In the genomic region with DNA sequence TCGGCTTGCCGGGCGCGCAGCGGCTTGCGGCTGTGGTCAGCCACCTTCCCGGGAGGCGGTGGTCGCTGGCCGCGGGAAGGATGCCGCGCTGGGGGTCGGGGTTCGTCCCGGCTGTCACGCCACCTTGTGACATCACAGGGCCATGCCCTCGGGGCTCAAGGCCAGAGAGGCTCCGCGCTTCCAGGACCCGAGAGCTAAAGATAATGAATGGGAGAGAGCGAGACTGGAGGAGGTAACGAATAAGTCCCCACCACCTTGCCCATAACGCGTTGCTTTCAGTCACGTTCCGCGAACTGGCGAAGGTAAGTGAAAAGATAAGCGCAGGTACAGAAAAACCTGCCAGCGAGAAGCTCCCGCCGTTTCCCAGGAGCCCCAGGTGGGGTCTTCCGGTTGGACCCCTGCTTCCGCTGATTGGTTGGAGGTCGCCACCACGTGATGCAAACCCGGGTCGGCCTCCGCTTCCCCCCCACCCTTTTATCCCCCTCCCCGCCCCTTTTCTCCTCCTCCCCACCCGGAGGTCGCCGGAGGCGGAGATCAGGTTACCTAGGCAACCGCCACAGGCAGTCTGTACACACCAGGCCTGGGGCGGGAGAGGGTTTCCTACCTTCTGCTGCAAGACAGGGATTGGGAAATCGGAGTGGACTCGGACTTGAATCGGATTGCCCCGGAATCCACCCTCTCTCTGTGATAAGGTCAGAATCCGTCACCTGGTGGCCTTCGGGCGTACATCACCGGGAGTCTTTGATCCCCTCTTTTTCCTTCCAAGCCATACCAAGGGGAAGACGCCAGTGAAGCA, we compare ENCODE assay signal across 8 cellular contexts. TPM values are rescaled to one million over a fixed set of nuclear protein-coding genes. Genes with fewer than 3 reads are reported as not detected.
DNase-seq lines count a peak whose midpoint lies in the region; TF ChIP-seq lines count a peak whose summit lies in the region.

Gene LRRC9, plus strand, starts transcription at position 563 of the 796 bp plus-strand sequence.

- no peaks in the 10 kb centered on the region for H3F3A ChIP-seq in GM23248 (ENCODE audit: insufficient read depth)

- H3K27ac ChIP-seq in GM23248 = no peak within 1 kb of the TSS

- no peaks in the 10 kb centered on the region for H3K9me3 ChIP-seq in GM23248 (ENCODE audit: low read depth)

- H3K4me3 ChIP-seq in GM23248 (peak within 1 kb of the TSS; percentile 51), iPS-11a (ENCODE audit: low read depth, low read length) (peak within 1 kb of the TSS; percentile 63), retinal pigment epithelial cell (ENCODE audit: low read length) (peak within 1 kb of the TSS; percentile 77)

- H3K27me3 ChIP-seq in GM23248 (replicated peaks; ENCODE audit: insufficient read depth) = peaks cover 36% of the 10 kb centered on the region

- H4K20me1 ChIP-seq in GM23248 (ENCODE audit: insufficient read depth) = no peaks in the 10 kb centered on the region

- no peak within 1 kb of the TSS for H3K9ac ChIP-seq in GM23248

- DNase-seq in AG08396 (ENCODE audit: low spot score) (peak; percentile 12), GM23248 (peak; percentile 9), NCI-H524 (lab: John Stamatoyannopoulos, UW) (peak; percentile 99 to 100), astrocyte of the hippocampus (ENCODE audit: low read depth, low spot score) (peak; percentile 75), retinal pigment epithelial cell (ENCODE audit: low read depth) (peak; percentile 28), foreskin melanocyte (no peak)
- DNase-seq in activated effector memory CD4-positive, alpha-beta T cell treated with anti-CD3 and anti-CD28 coated beads, Interleukin-2, amount 50 U/mL, for 16 hours = no peak

- no peak for TF ChIP-seq CTCF in retinal pigment epithelial cell (conservative IDR thresholded peaks at IDR 0.05; ENCODE audit: low read depth, low read length)

- in situ Hi-C loops in GM23248 (cut with MboI) = no loop called here

- H3K4me1 ChIP-seq in GM23248 (ENCODE audit: insufficient read depth) = peaks cover 4% of the 10 kb centered on the region; the same call in 1 of the 2 replicates

- H3K9me2 ChIP-seq in GM23248 (ENCODE audit: insufficient read depth) = no peaks in the 10 kb centered on the region

- peak within 1 kb of the TSS; percentile 28 for H2AFZ ChIP-seq in GM23248

- peak within 1 kb of the TSS; percentile 59 for H3K4me2 ChIP-seq in GM23248 (ENCODE audit: unreplicated experiment)

- no peaks in the 10 kb centered on the region for H3K79me2 ChIP-seq in GM23248 (ENCODE audit: insufficient read depth)

- 11 to 14% methylated on average over 48 to 56 of the region's 56 CpGs for WGBS in GM23248 (ENCODE audit: low coverage in 1 of 2, low lambda C conversion rate in 2 of 2, missing lambda C conversion rate in 2 of 2), 2 experiments

- no peaks in the 10 kb centered on the region for H3K36me3 ChIP-seq in GM23248 (ENCODE audit: low read depth)

RNA-seq across cellular contexts. Expression of gene LRRC9, which starts in this region (rescaled TPM):
- total RNA-seq in GM23248 (2014; rRNA removed; shearing (Covaris generic)) = not detected in 2 replicates
- not detected in 2 replicates for polyA plus RNA-seq in GM23248 (2016; fragmentation: Nextera tagmentation; extraction: Ambion mirVana)

Comparison
In these comparisons a context has a peak if more than half of its experiments do, and no peak if none do; other contexts are left out.
1. Peak in DNase-seq, H3K4me3 ChIP-seq and H3K4me2 ChIP-seq in GM23248; RNA of the gene not detected or under 1 TPM.
2. DNase-seq: peak in AG08396 (single experiment), NCI-H524 (2 of 2), astrocyte of the hippocampus (single experiment) and retinal pigment epithelial cell (single experiment); none in activated effector memory CD4-positive, alpha-beta T cell treated with anti-CD3 and anti-CD28 coated beads, Interleukin-2, amount 50 U/mL, for 16 hours (single experiment) and foreskin melanocyte (single experiment).
3. Peak in every context shown above with its lines, with median percentiles within 50 percentile points of each other: H3K4me3 ChIP-seq.